11 cellular contexts compared by ENCODE assay signal in genomic region chr6:35668096-35668495, GRCh38. TPM values are rescaled to one million over a fixed set of nuclear protein-coding genes. Genes with fewer than 3 reads are reported as not detected.
DNase-seq lines count a peak whose midpoint lies in the region; ATAC-seq lines count a peak whose summit lies in the region.
"Had no signal": no experiment of that assay in that cellular context is flagged by ENCODE, and none has a peak within 500 bp of the region (broad histone marks: within the 10 kb centered on the region; RNA-seq: fewer than 3 reads in every experiment).

No MANE protein-coding gene starts in this region.

- H2AK5ac ChIP-seq in trophoblast cell (ENCODE audit: low read length) = no peak overlapping the region

- no peak overlapping the region for H2BK12ac ChIP-seq in trophoblast cell (ENCODE audit: low read length)

- POLR2A ChIA-PET in activated CD4-positive, alpha-beta T cell treated with anti-CD3 and anti-CD28 coated beads for 36 hours (lab: Charles Lee) = interaction anchor here (1.3 kb wide), 1 partner anchor 68 kb away, joined by 3 read pairs; the partner anchor contains the start of gene ARMC12

- intact Hi-C loops in activated CD4-positive, alpha-beta T cell treated with anti-CD3 and anti-CD28 coated beads for 36 hours (cut with DNase I, micrococcal nuclease) = loop anchor here in 1 of 2 experiments (2.0 to 5.0 kb wide), 3 partner anchors 21 to 66 kb away; partner anchors contain the start of gene FKBP5
- intact Hi-C loops in sciatic nerve (cut with DNase I) = no loop called here

- no peak overlapping the region for H3K4ac ChIP-seq in trophoblast cell (ENCODE audit: low read depth, low read length)

- H3K36me3 Mint-ChIP-seq in activated CD4-positive, alpha-beta T cell treated with anti-CD3 and anti-CD28 coated beads for 36 hours (ENCODE audit: low read depth) = peaks cover 12% of the 10 kb centered on the region
- H3K36me3 Mint-ChIP-seq in effector memory CD8-positive, alpha-beta T cell (ENCODE audit: insufficient read depth) = peaks cover 3% of the 10 kb centered on the region

- H3K4me1 ChIP-seq in trophoblast cell (ENCODE audit: control insufficient read depth in 1 of 2, insufficient read depth in 2 of 2, low read length in 2 of 2) = no peaks in the 10 kb centered on the region

- H2BK120ac ChIP-seq in trophoblast cell (ENCODE audit: insufficient read depth, low read length, poor library complexity) = no peak overlapping the region

- no peaks in the 10 kb centered on the region for H3K27me3 ChIP-seq in trophoblast cell (ENCODE audit: insufficient read depth, low read length)
- H3K27me3 ChIP-seq: upper lobe of right lung had no signal

- H3K4me1 Mint-ChIP-seq in activated CD4-positive, alpha-beta T cell treated with anti-CD3 and anti-CD28 coated beads for 36 hours = peaks cover 39% of the 10 kb centered on the region
- H3K4me1 Mint-ChIP-seq in effector memory CD8-positive, alpha-beta T cell (ENCODE audit: low read depth in 2 of 2) = peaks cover 10 to 25% of the 10 kb centered on the region in 2 donors

- ATAC-seq in activated CD4-positive, alpha-beta T cell treated with anti-CD3 and anti-CD28 coated beads for 36 hours = no peak
- ATAC-seq in effector memory CD8-positive, alpha-beta T cell (replicated peaks) = no peak
- ATAC-seq in sciatic nerve = peak; percentile 33
- ATAC-seq in HG03354 (IDR thresholded peaks at IDR 0.05; ENCODE audit: poor library complexity, severe bottlenecking, unreplicated experiment) = no peak
- ATAC-seq: upper lobe of right lung had no signal

- H3K79me2 ChIP-seq in trophoblast cell (ENCODE audit: control insufficient read depth, insufficient read depth, low read length, poor library complexity) = no peaks in the 10 kb centered on the region

- no peaks in the 10 kb centered on the region for H3K79me1 ChIP-seq in trophoblast cell (ENCODE audit: low read length)

- H3K14ac ChIP-seq in trophoblast cell (ENCODE audit: low read length) = no peak overlapping the region

- H2AFZ ChIP-seq in trophoblast cell (ENCODE audit: insufficient read depth, low read length, poor library complexity) = no peak overlapping the region

- peak overlapping the region; percentile 65 for H3K4me3 Mint-ChIP-seq in activated CD4-positive, alpha-beta T cell treated with anti-CD3 and anti-CD28 coated beads for 36 hours
- peak overlapping the region; percentile 65 to 69 for H3K4me3 Mint-ChIP-seq in effector memory CD8-positive, alpha-beta T cell

- H3K9ac ChIP-seq in SK-N-MC (ENCODE audit: insufficient read length) (peak overlapping the region; percentile 58), trophoblast cell (ENCODE audit: low read length) (no peak overlapping the region)

- H3K23ac ChIP-seq in trophoblast cell (ENCODE audit: low read length) = no peak overlapping the region

- no peak overlapping the region for H4K12ac ChIP-seq in trophoblast cell (ENCODE audit: low read depth, low read length)

- no peak overlapping the region for H4K8ac ChIP-seq in trophoblast cell (ENCODE audit: low read depth, low read length)

- WGBS in trophoblast cell (ENCODE audit: extremely low coverage, insufficient coverage, insufficient read length) = no CpG with 5 or more reads among the region's 2 CpGs

- H3K27me3 Mint-ChIP-seq in activated CD4-positive, alpha-beta T cell treated with anti-CD3 and anti-CD28 coated beads for 36 hours = no peaks in the 10 kb centered on the region
- no peaks in the 10 kb centered on the region for H3K27me3 Mint-ChIP-seq in effector memory CD8-positive, alpha-beta T cell

- CTCF ChIA-PET in activated CD4-positive, alpha-beta T cell treated with anti-CD3 and anti-CD28 coated beads for 36 hours (lab: Charles Lee) = interaction anchor here (0.9 to 5.3 kb wide), 6 partner anchors 14 to 68 kb away, joined by 3 to 47 read pairs (median 7); partner anchors contain the start of gene ARMC12

- no peak overlapping the region for H2BK5ac ChIP-seq in trophoblast cell (ENCODE audit: low read depth, low read length, poor library complexity)

- H3K4me3 ChIP-seq in SK-N-MC (no peak overlapping the region), trophoblast cell (ENCODE audit: low read depth, low read length) (no peak overlapping the region)
- H3K4me3 ChIP-seq: upper lobe of right lung had no signal

- H3K27ac Mint-ChIP-seq in activated CD4-positive, alpha-beta T cell treated with anti-CD3 and anti-CD28 coated beads for 36 hours = peak overlapping the region; percentile 93
- H3K27ac Mint-ChIP-seq in effector memory CD8-positive, alpha-beta T cell = peak overlapping the region in 1 of 2 donors; percentile 88

- H3K27ac ChIP-seq in SK-N-MC = peak overlapping the region; percentile 94
- no peak overlapping the region for H3K27ac ChIP-seq in trophoblast cell (ENCODE audit: low read depth, low read length)
- H3K27ac ChIP-seq: upper lobe of right lung had no signal

- no peak for DNase-seq in activated CD4-positive, alpha-beta T cell treated with anti-CD3 and anti-CD28 coated beads for 36 hours
- DNase-seq in activated CD4-positive, alpha-beta T cell treated with anti-CD3 and anti-CD28 coated beads, Interleukin-2, amount 50 U/mL, for 48 hours = no peak
- no peak for DNase-seq in SK-N-MC (ENCODE audit: low read depth, low spot score)
- DNase-seq in effector memory CD8-positive, alpha-beta T cell = no peak
- DNase-seq in sciatic nerve (ENCODE audit: low spot score) = no peak
- DNase-seq in trophoblast cell = no peak
- DNase-seq in H4 (ENCODE audit: low spot score) = no peak
- DNase-seq: activated gamma-delta T cell, NCI-H1694 treated with DMSO at 0.1 percent for 48 hours, upper lobe of right lung had no signal

- H3K36me3 ChIP-seq in SK-N-MC (ENCODE audit: insufficient read depth, low read length) (no peaks in the 10 kb centered on the region), trophoblast cell (ENCODE audit: control insufficient read depth in 1 of 2, insufficient read depth in 2 of 2, low read length in 2 of 2) (no peaks in the 10 kb centered on the region)

- no peak overlapping the region for H4K91ac ChIP-seq in trophoblast cell (ENCODE audit: low read depth, low read length)

- H3K4me2 ChIP-seq in trophoblast cell (ENCODE audit: low read length) = no peak overlapping the region

- H3K9me3 ChIP-seq in SK-N-MC (ENCODE audit: low read depth, low read length) (no peaks in the 10 kb centered on the region), trophoblast cell (ENCODE audit: insufficient read depth, low read depth, low read length) (no peaks in the 10 kb centered on the region)
- H3K9me3 ChIP-seq: upper lobe of right lung had no signal

- no peaks in the 10 kb centered on the region for H3K9me3 Mint-ChIP-seq in activated CD4-positive, alpha-beta T cell treated with anti-CD3 and anti-CD28 coated beads for 36 hours (ENCODE audit: low read depth)
- H3K9me3 Mint-ChIP-seq in effector memory CD8-positive, alpha-beta T cell = no peaks in the 10 kb centered on the region

- H3K18ac ChIP-seq in trophoblast cell (ENCODE audit: low read length) = no peak overlapping the region

RNA-seq across cellular contexts. Expression of gene FKBP5, which starts 20.6 kb away (rescaled TPM):
- 100 to 1,000 TPM; 140 to 141 TPM for total RNA-seq in activated CD4-positive, alpha-beta T cell treated with anti-CD3 and anti-CD28 coated beads for 36 hours
- total RNA-seq in sciatic nerve = 23.6 TPM
- polyA plus RNA-seq in trophoblast cell (2013) = 1.1 and 1.2 TPM in 2 replicates
- 2.0 and 3.4 TPM in 2 replicates for total RNA-seq in H4 (2014; rRNA removed; shearing (Covaris generic))
